8 cellular contexts compared by ENCODE assay signal in genomic region chr16:67935402-67936123, GRCh38. TPM values are rescaled to one million over a fixed set of nuclear protein-coding genes. Genes with fewer than 3 reads are reported as not detected.
A peak's percentile ranks its signal among the peaks of the same experiment; 100 is the strongest.
DNase-seq lines count a peak whose midpoint lies in the region; ATAC-seq and TF ChIP-seq lines count a peak whose summit lies in the region.

No MANE protein-coding gene starts in this region.

- H3K36me3 ChIP-seq in breast epithelium (no peaks in the 10 kb centered on the region), iPS-20b (ENCODE audit: insufficient read depth, low read depth, low read length) (peaks cover under 1% of the 10 kb centered on the region; the same call in 1 of the 2 replicates), skeletal muscle tissue (ENCODE audit: control insufficient read depth in 3 of 3, insufficient read depth in 3 of 3, low read length in 3 of 3) (peaks cover 17 to 26% (median 25%) of the 10 kb centered on the region in 3 donors)

- ATAC-seq in GM18873 (IDR thresholded peaks at IDR 0.05; ENCODE audit: low FRiP score, unreplicated experiment) (peak; percentile 85), HG03135 (IDR thresholded peaks at IDR 0.05; ENCODE audit: unreplicated experiment) (peak; percentile 88)

- H3K4me3 ChIP-seq in AG04449 (ENCODE audit: low read depth, low read length): peak overlapping the region; percentile 100
- H3K4me3 ChIP-seq in breast epithelium: peak overlapping the region; percentile 84 to 89 (median 86)
- peak overlapping the region; percentile 89 for H3K4me3 ChIP-seq in iPS-20b (ENCODE audit: low read length)
- H3K4me3 ChIP-seq in skeletal muscle tissue (ENCODE audit: low read length in 3 of 3): peak overlapping the region; percentile 92 to 100 (median 99)

- H3K9ac ChIP-seq in iPS-20b (ENCODE audit: low read depth, low read length) (peak overlapping the region; percentile 95), skeletal muscle tissue (ENCODE audit: low read depth in 1 of 3, low read length in 3 of 3) (peak overlapping the region; percentile 94)

- CTCF ChIA-PET in AG04449 (lab: Yijun Ruan, JAX): interaction anchor here (0.9 to 16.7 kb wide), 11 partner anchors 10 to 415 kb away, joined by 3 to 227 read pairs (median 5); partner anchors contain the start of gene NRN1L

- no peak for TF ChIP-seq CTCF in AG04449 (IDR thresholded peaks at IDR 0.05; ENCODE audit: insufficient read depth, low read length, missing control alignments)
- TF ChIP-seq CTCF in VCaP (conservative IDR thresholded peaks at IDR 0.05): no peak
- TF ChIP-seq CTCF in breast epithelium (IDR thresholded peaks at IDR 0.05): peak in 1 of 3 donors; percentile 8

- H3K9me3 ChIP-seq in breast epithelium (no peaks in the 10 kb centered on the region), iPS-20b (ENCODE audit: insufficient read depth, low read depth, low read length) (no peaks in the 10 kb centered on the region), skeletal muscle tissue (ENCODE audit: control insufficient read depth in 3 of 3, low read length in 3 of 3) (no peaks in the 10 kb centered on the region)

- H3K27ac ChIP-seq in VCaP: peak overlapping the region; percentile 85
- peak overlapping the region; percentile 89 to 98 for H3K27ac ChIP-seq in breast epithelium
- peak overlapping the region; percentile 69 for H3K27ac ChIP-seq in iPS-20b (ENCODE audit: low read length)
- peak overlapping the region; percentile 88 for H3K27ac ChIP-seq in skeletal muscle tissue (ENCODE audit: low read depth, low read length)

- no peaks in the 10 kb centered on the region for H3K27me3 ChIP-seq in breast epithelium
- H3K27me3 ChIP-seq in iPS-20b (ENCODE audit: insufficient read depth, low read length): no peaks in the 10 kb centered on the region
- no peaks in the 10 kb centered on the region for H3K27me3 ChIP-seq in skeletal muscle tissue (ENCODE audit: control insufficient read depth in 3 of 3, insufficient read depth in 3 of 3, low read length in 3 of 3)

- TF ChIP-seq POLR2A in breast epithelium (IDR thresholded peaks at IDR 0.05): peak; percentile 77

- intact Hi-C loops in breast epithelium (cut with DNase I; ENCODE audit: low total_unique reads): no loop called here

- H3K4me1 ChIP-seq in breast epithelium: peaks cover 9 to 12% of the 10 kb centered on the region in 2 donors
- 0 out of 2 replicates have a peak, but pooled peaks cover 6% of the 10 kb centered on the region for H3K4me1 ChIP-seq in iPS-20b (ENCODE audit: insufficient read depth, low read length)
- peaks cover 28 to 40% (median 36%) of the 10 kb centered on the region in 3 donors for H3K4me1 ChIP-seq in skeletal muscle tissue (ENCODE audit: control insufficient read depth in 3 of 3, insufficient read depth in 3 of 3, low read length in 3 of 3)

- POLR2A ChIA-PET in AG04449 (lab: Yijun Ruan, JAX): interaction anchor here (0.8 to 2.5 kb wide), 14 partner anchors 11 to 263 kb away, joined by 3 to 11 read pairs (median 4); no protein-coding TSS in a partner anchor

- peak; percentile 56 for DNase-seq in AG04449 (ENCODE audit: low read depth, low spot score)
- peak; percentile 91 for DNase-seq in NCI-H2196 (lab: John Stamatoyannopoulos, UW; ENCODE audit: unreplicated experiment)
- peak; percentile 95 to 97 for DNase-seq in breast epithelium (ENCODE audit: low spot score in 2 of 2)

RNA-seq across cellular contexts. Expression of gene PSMB10, which starts 1.1 kb away (rescaled TPM):
- total RNA-seq in breast epithelium (10 to 100 TPM; 32.1 to 46.2 (median 34.1) TPM), skeletal muscle tissue (28.7 TPM)

RNA-seq across cellular contexts. Expression of gene CTRL, which starts 3.9 kb away (rescaled TPM):
- total RNA-seq in breast epithelium (1 to 10 TPM; 1.0 to 2.6 (median 1.8) TPM), skeletal muscle tissue (1.0 TPM)

RNA-seq across cellular contexts. Expression of gene LCAT, which starts 8.4 kb away (rescaled TPM):
- total RNA-seq in breast epithelium: 10 to 100 TPM; 11.8 to 18.6 (median 15.4) TPM
- total RNA-seq in skeletal muscle tissue: 4.2 TPM

RNA-seq across cellular contexts. Expression of gene SLC12A4, which starts 32.9 kb away (rescaled TPM):
- total RNA-seq in breast epithelium (10 to 100 TPM; 32.1 to 64.9 (median 53.6) TPM), skeletal muscle tissue (27.1 TPM)

RNA-seq across cellular contexts. Expression of gene PSKH1, which starts 42.5 kb away (rescaled TPM):
- 10 to 100 TPM; 17.3 to 20.5 (median 17.4) TPM for total RNA-seq in breast epithelium
- total RNA-seq in skeletal muscle tissue: 9.9 TPM

Comparison
In these comparisons a context has a peak if more than half of its experiments do, and no peak if none do; other contexts are left out.
1. Peak in every context shown above with its lines: DNase-seq, ATAC-seq, H3K4me3 ChIP-seq and H3K27ac ChIP-seq.